Comparison of ENCODE assay signal across 22 cellular contexts in the genomic region with DNA sequence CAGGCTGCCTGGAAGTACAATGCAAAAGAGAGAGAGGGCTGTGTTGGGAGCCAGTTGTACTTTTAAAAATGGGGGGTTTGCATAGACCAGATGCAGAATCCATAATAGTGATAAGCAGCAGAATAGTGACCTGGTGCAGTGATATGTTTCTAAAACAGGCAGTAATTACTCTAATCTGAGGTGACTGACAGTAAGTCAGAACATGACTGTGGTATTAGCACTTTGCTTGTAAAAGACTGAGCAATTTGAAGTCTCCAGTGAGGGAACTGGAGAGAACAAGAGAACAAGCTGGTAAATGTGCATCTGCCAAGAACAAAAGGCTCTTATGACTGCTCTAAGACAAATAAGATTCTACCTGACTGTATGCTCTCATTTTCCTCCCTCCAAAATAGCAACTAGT.
DNase-seq lines count a peak whose midpoint lies in the region; ATAC-seq, FAIRE-seq and TF ChIP-seq lines count a peak whose summit lies in the region.
"Had no signal": no experiment of that assay in that cellular context is flagged by ENCODE, and none has a peak within 500 bp of the region (broad histone marks: within the 10 kb centered on the region; RNA-seq: fewer than 3 reads in every experiment).

No MANE protein-coding gene starts in this region.

- H3K27me3 ChIP-seq in H7 (ENCODE audit: control insufficient read depth, insufficient read depth, low read length), result no peaks in the 10 kb centered on the region
- H3K27me3 ChIP-seq: BE2C had no signal

- DNase-seq in NCI-H146 (lab: John Stamatoyannopoulos, UW) (peak; percentile 6), NCI-H146 treated with DMSO at 0.1 percent for 48 hours (lab: John Stamatoyannopoulos, UW; ENCODE audit: unreplicated experiment) (no peak), H54 (ENCODE audit: insufficient read length, low spot score) (no peak), NCI-H2227 (lab: John Stamatoyannopoulos, UW; ENCODE audit: unreplicated experiment) (peak; percentile 9), SK-N-DZ (ENCODE audit: low spot score) (peak; percentile 46), H7 (no peak), epidermal melanocyte (ENCODE audit: insufficient read length, low spot score) (no peak)
- DNase-seq: 8988T; ACHN; AML-193; BE2C; C1 segment of cervical spinal cord; Calu3; CD4-positive, alpha-beta memory T cell; COR-L47; DMS53; DMS79 treated with DMSO at 0.1 percent for 48 hours; HCEC 1CT had no signal

- TF ChIP-seq POLR2A in H54 (IDR thresholded peaks at IDR 0.05; ENCODE audit: low read depth, low read length), result no peak

- no peak overlapping the region for H3K4me3 ChIP-seq in H7 (ENCODE audit: insufficient read depth, low read depth, low read length)
- H3K4me3 ChIP-seq: A549, GM23338 had no signal

- ATAC-seq in GM21825 (IDR thresholded peaks at IDR 0.05; ENCODE audit: unreplicated experiment), result no peak
- ATAC-seq: A549, GM23338 had no signal

- H3K36me3 ChIP-seq in H7 (replicated peaks; ENCODE audit: control insufficient read depth, insufficient read depth, low read length), result no peaks in the 10 kb centered on the region
- H3K36me3 ChIP-seq: BE2C had no signal

- FAIRE-seq in H54 (lab: Jason Lieb, UNC), result peak; percentile 50
- FAIRE-seq: A549, GM19239 had no signal

Comparison
In these comparisons a context has a peak if more than half of its experiments do, and no peak if none do; other contexts are left out.
1. DNase-seq: peak in NCI-H146 (single experiment), NCI-H2227 (single experiment) and SK-N-DZ (single experiment); none in NCI-H146 treated with DMSO at 0.1 percent for 48 hours (single experiment), H54 (single experiment), H7 (single experiment) and epidermal melanocyte (single experiment).